ENCODE assay signal across 11 cellular contexts in genomic region chr14:53399057-53399456, GRCh38.
A peak's percentile ranks its signal among the peaks of the same experiment; 100 is the strongest.
DNase-seq lines count a peak whose midpoint lies in the region; ATAC-seq and TF ChIP-seq lines count a peak whose summit lies in the region.
"Had no signal": no experiment of that assay in that cellular context is flagged by ENCODE, and none has a peak within 500 bp of the region (broad histone marks: within the 10 kb centered on the region; RNA-seq: fewer than 3 reads in every experiment).

No MANE protein-coding gene starts in this region.

- no peaks in the 10 kb centered on the region for H3K36me3 ChIP-seq in kidney epithelial cell (ENCODE audit: control insufficient read depth, insufficient read depth, low read length)

- peak; percentile 18 to 28 for TF ChIP-seq CTCF in brain (conservative IDR thresholded peaks at IDR 0.05)
- TF ChIP-seq CTCF in kidney epithelial cell (IDR thresholded peaks at IDR 0.05; ENCODE audit: insufficient read depth, low read length, poor library complexity, severe bottlenecking): peak; percentile 16

- peak; percentile 13 for DNase-seq in COLO829 (ENCODE audit: low spot score)
- DNase-seq in HT1080 (ENCODE audit: low read depth): peak; percentile 78
- DNase-seq in kidney epithelial cell (ENCODE audit: low read depth): no peak
- no peak for DNase-seq in stimulated activated effector memory CD8-positive, alpha-beta T cell treated with anti-CD3 and anti-CD28 coated beads, Interleukin-12 subunit alpha, Interleukin-12 subunit beta, amount 100 ng/mL, for 72 hours (ENCODE audit: low spot score in 2 of 2)
- no peak for DNase-seq in HK-2 (ENCODE audit: unreplicated experiment)
- no peak for DNase-seq in NCI-H1105 treated with DMSO at 0.1 percent for 48 hours (lab: John Stamatoyannopoulos, UW)
- DNase-seq: left ventricle myocardium superior, right cardiac atrium, T-helper 1 cell had no signal

- H3K4me3 ChIP-seq in kidney epithelial cell (ENCODE audit: low read depth, low read length): no peak overlapping the region

- peaks cover 4% of the 10 kb centered on the region for H3K36me3 Mint-ChIP-seq in brain
- H3K36me3 Mint-ChIP-seq in stimulated activated effector memory CD8-positive, alpha-beta T cell treated with anti-CD3 and anti-CD28 coated beads, Interleukin-12 subunit alpha, Interleukin-12 subunit beta, amount 100 ng/mL, for 72 hours: no peaks in the 10 kb centered on the region

- H3K4me1 Mint-ChIP-seq in brain: peaks cover 27% of the 10 kb centered on the region
- no peaks in the 10 kb centered on the region for H3K4me1 Mint-ChIP-seq in stimulated activated effector memory CD8-positive, alpha-beta T cell treated with anti-CD3 and anti-CD28 coated beads, Interleukin-12 subunit alpha, Interleukin-12 subunit beta, amount 100 ng/mL, for 72 hours

- H3K4me3 Mint-ChIP-seq in brain: no peak overlapping the region
- no peak overlapping the region for H3K4me3 Mint-ChIP-seq in stimulated activated effector memory CD8-positive, alpha-beta T cell treated with anti-CD3 and anti-CD28 coated beads, Interleukin-12 subunit alpha, Interleukin-12 subunit beta, amount 100 ng/mL, for 72 hours

- no peak for ATAC-seq in stimulated activated effector memory CD8-positive, alpha-beta T cell treated with anti-CD3 and anti-CD28 coated beads, Interleukin-12 subunit alpha, Interleukin-12 subunit beta, amount 100 ng/mL, for 72 hours
- no peak for ATAC-seq in GM18868 (IDR thresholded peaks at IDR 0.05; ENCODE audit: unreplicated experiment)
- ATAC-seq: left ventricle myocardium superior, right cardiac atrium had no signal

- H3K27ac Mint-ChIP-seq in brain: no peak overlapping the region
- no peak overlapping the region for H3K27ac Mint-ChIP-seq in stimulated activated effector memory CD8-positive, alpha-beta T cell treated with anti-CD3 and anti-CD28 coated beads, Interleukin-12 subunit alpha, Interleukin-12 subunit beta, amount 100 ng/mL, for 72 hours

- H3K27me3 ChIP-seq in kidney epithelial cell (ENCODE audit: control insufficient read depth, insufficient read depth, low read length): no peaks in the 10 kb centered on the region

- peaks cover 12 to 16% (median 14%) of the 10 kb centered on the region in 5 experiments for H3K9me3 Mint-ChIP-seq in brain
- H3K9me3 Mint-ChIP-seq in stimulated activated effector memory CD8-positive, alpha-beta T cell treated with anti-CD3 and anti-CD28 coated beads, Interleukin-12 subunit alpha, Interleukin-12 subunit beta, amount 100 ng/mL, for 72 hours: peaks cover 14% of the 10 kb centered on the region

- no peaks in the 10 kb centered on the region for H3K27me3 Mint-ChIP-seq in brain

Comparison
In these comparisons a context has a peak if more than half of its experiments do, and no peak if none do; other contexts are left out.
1. DNase-seq: peak in COLO829 (single experiment) and HT1080 (single experiment); none in kidney epithelial cell (single experiment), stimulated activated effector memory CD8-positive, alpha-beta T cell treated with anti-CD3 and anti-CD28 coated beads, Interleukin-12 subunit alpha, Interleukin-12 subunit beta, amount 100 ng/mL, for 72 hours (0 of 2), HK-2 (single experiment) and NCI-H1105 treated with DMSO at 0.1 percent for 48 hours (single experiment).